In the genomic region with DNA sequence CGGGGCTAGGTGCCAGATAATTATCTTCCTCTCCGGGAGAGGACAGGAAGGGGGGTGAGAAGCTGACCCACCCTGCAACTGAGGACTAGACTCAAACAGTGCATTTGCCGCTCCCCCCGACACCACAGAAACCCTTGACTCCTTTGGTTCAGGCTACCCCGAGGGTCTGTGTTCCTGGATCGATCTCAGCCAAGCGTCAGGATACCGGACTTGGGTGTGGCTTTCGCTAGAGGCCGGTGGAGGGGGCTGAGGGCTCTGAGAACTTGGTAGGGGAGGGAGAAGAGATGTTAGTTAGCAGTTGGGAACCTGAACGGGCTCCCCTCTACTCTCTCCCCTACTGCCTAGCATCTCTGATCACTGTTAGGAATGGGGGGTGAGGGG, we compare ENCODE assay signal across 12 cellular contexts. TPM values are rescaled to one million over a fixed set of nuclear protein-coding genes. Genes with fewer than 3 reads are reported as not detected.
DNase-seq lines count a peak whose midpoint lies in the region; ATAC-seq and TF ChIP-seq lines count a peak whose summit lies in the region.
"Had no signal": no experiment of that assay in that cellular context is flagged by ENCODE, and none has a peak within 500 bp of the region (broad histone marks: within the 10 kb centered on the region; RNA-seq: fewer than 3 reads in every experiment).

No MANE protein-coding gene starts in this region.

- CTCF ChIA-PET in Caco-2 (lab: Charles Lee): interaction anchor here (0.9 kb wide), 1 partner anchor 161 kb away, joined by 3 read pairs; no protein-coding TSS in a partner anchor

- no peak for DNase-seq in cardiac muscle cell (ENCODE audit: low read depth in 1 of 2, low spot score in 1 of 2)
- no peak for DNase-seq in Right ventricle myocardium inferior (ENCODE audit: missing footprints)
- DNase-seq in ascending aorta (ENCODE audit: low spot score in 2 of 2): no peak
- DNase-seq in type B pancreatic cell (ENCODE audit: extremely low spot score, unreplicated experiment): no peak
- no peak for DNase-seq in MV-4-11 (lab: John Stamatoyannopoulos, UW)
- no peak for DNase-seq in NOMO-1 (lab: John Stamatoyannopoulos, UW; ENCODE audit: unreplicated experiment in 2 of 2)
- DNase-seq in Caco-2: no peak
- DNase-seq: NCI-H2081 treated with DMSO at 0.1 percent for 48 hours had no signal

- no peaks in the 10 kb centered on the region for H3K9me3 ChIP-seq in cardiac muscle cell (ENCODE audit: low read depth)
- H3K9me3 ChIP-seq in ascending aorta: no peaks in the 10 kb centered on the region
- H3K9me3 ChIP-seq in mononuclear cell (ENCODE audit: low read depth, low read length): no peaks in the 10 kb centered on the region
- no peaks in the 10 kb centered on the region for H3K9me3 ChIP-seq in Caco-2
- H3K9me3 ChIP-seq: left lung had no signal

- H3K27me3 ChIP-seq in cardiac muscle cell (peaks cover 46% of the 10 kb centered on the region), ascending aorta (no peaks in the 10 kb centered on the region), mononuclear cell (ENCODE audit: insufficient read depth, low read length) (peaks cover 38% of the 10 kb centered on the region), Caco-2 (replicated peaks; ENCODE audit: control insufficient read depth, insufficient read depth, low read length) (no peaks in the 10 kb centered on the region; the same call in 1 of the 2 replicates)

- BruUV-seq in Caco-2 (replicated peaks; lab: Mats Ljungman, UMichigan): no TSS peak

- intact Hi-C loops in Right ventricle myocardium inferior (cut with DNase I): no loop called here
- intact Hi-C loops in ascending aorta (cut with DNase I): no loop called here
- intact Hi-C loops in Caco-2 (cut with micrococcal nuclease; ENCODE audit: unreplicated experiment): loop anchor here (5.0 kb wide), 1 partner anchor 162 kb away; no protein-coding TSS in a partner anchor

- TF ChIP-seq CTCF in cardiac muscle cell (IDR thresholded peaks at IDR 0.05; ENCODE audit: low read depth, low read length) (no peak), ascending aorta (IDR thresholded peaks at IDR 0.05) (no peak), type B pancreatic cell (conservative IDR thresholded peaks at IDR 0.05) (no peak), Caco-2 (IDR thresholded peaks at IDR 0.05; ENCODE audit: insufficient read depth in 1 of 2, low read depth in 1 of 2, low read length in 1 of 2, severe bottlenecking in 1 of 2, unreplicated experiment in 1 of 2) (no peak)

- peak overlapping the region; percentile 51 for H3K4me3 ChIP-seq in cardiac muscle cell
- peak overlapping the region; percentile 20 to 63 for H3K4me3 ChIP-seq in ascending aorta
- H3K4me3 ChIP-seq in mononuclear cell (ENCODE audit: low read length): peak overlapping the region; percentile 4
- no peak overlapping the region for H3K4me3 ChIP-seq in Caco-2 (ENCODE audit: low read depth, low read length)

- H3K36me3 Mint-ChIP-seq in type B pancreatic cell (no peaks in the 10 kb centered on the region), Caco-2 (ENCODE audit: insufficient read depth, unreplicated experiment) (no peaks in the 10 kb centered on the region)

- no peak overlapping the region for H3K27ac Mint-ChIP-seq in type B pancreatic cell
- no peak overlapping the region for H3K27ac Mint-ChIP-seq in Caco-2 (ENCODE audit: unreplicated experiment)

- H3K36me3 ChIP-seq in cardiac muscle cell (no peaks in the 10 kb centered on the region), ascending aorta (no peaks in the 10 kb centered on the region), Caco-2 (ENCODE audit: control insufficient read depth, insufficient read depth, low read length) (no peaks in the 10 kb centered on the region)
- H3K36me3 ChIP-seq: left lung had no signal

- H3K27me3 Mint-ChIP-seq in type B pancreatic cell: peaks cover 89% of the 10 kb centered on the region
- H3K27me3 Mint-ChIP-seq in Caco-2 (ENCODE audit: insufficient read depth, unreplicated experiment): peaks cover 9% of the 10 kb centered on the region

- POLR2A ChIA-PET in Caco-2 (lab: Charles Lee): no interaction called here

- H3K9me3 Mint-ChIP-seq in type B pancreatic cell (no peaks in the 10 kb centered on the region), Caco-2 (ENCODE audit: unreplicated experiment) (no peaks in the 10 kb centered on the region)

- H3K27ac ChIP-seq in cardiac muscle cell (no peak overlapping the region), ascending aorta (no peak overlapping the region)
- H3K27ac ChIP-seq: left lung had no signal

- H3K4me1 ChIP-seq in cardiac muscle cell (ENCODE audit: low read depth): peaks cover 5% of the 10 kb centered on the region
- H3K4me1 ChIP-seq in ascending aorta: peaks cover 0 to 5% of the 10 kb centered on the region in 2 donors
- H3K4me1 ChIP-seq in mononuclear cell (ENCODE audit: insufficient read depth, low read length): peaks cover 21% of the 10 kb centered on the region
- no peaks in the 10 kb centered on the region for H3K4me1 ChIP-seq in Caco-2

- no peak for ATAC-seq in Right ventricle myocardium inferior
- ATAC-seq: esophagus mucosa had no signal

- H3K4me3 Mint-ChIP-seq in type B pancreatic cell (peak overlapping the region; percentile 71), Caco-2 (ENCODE audit: unreplicated experiment) (no peak overlapping the region)

- H3K4me1 Mint-ChIP-seq in type B pancreatic cell (ENCODE audit: unreplicated experiment) (peaks cover 6% of the 10 kb centered on the region), Caco-2 (ENCODE audit: low read depth, unreplicated experiment) (no peaks in the 10 kb centered on the region)

RNA-seq across cellular contexts. Expression of a gene that starts 0.8 kb away (rescaled TPM):
- total RNA-seq in cardiac muscle cell (0.12 and 0.28 TPM in 2 replicates), Right ventricle myocardium inferior (0.08 TPM), ascending aorta (not detected), mononuclear cell (0.84 TPM), type B pancreatic cell (ENCODE audit: low replicate concordance) (8.6 and 11.6 TPM in 2 replicates), Caco-2 (2022) (not detected in 2 replicates)
- polyA plus RNA-seq in cardiac muscle cell: 0.46 TPM in 1 of 2 replicates, not detected in the other
- total RNA-seq: SK-MEL-5 had no signal
